1 cellular context compared by ENCODE assay signal in the genomic region with DNA sequence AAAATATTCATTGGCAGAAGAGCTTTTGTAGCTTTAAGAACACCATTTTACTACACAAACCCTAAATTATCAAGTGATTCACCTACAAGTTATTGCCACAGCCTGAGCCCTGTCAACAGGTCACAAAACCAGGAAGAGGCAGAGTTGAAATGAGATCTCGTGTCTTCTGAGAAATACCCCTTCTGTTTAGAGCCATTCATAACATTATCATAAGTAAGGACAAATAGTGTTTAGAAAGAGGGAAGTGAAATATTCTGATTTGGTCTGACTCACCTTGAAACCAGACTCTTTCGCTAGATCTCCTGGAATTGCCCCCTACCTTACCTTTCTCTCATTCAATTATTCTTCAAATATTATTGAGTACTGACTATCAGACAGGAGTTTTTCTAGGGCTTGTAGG.
TF ChIP-seq lines count a peak whose summit lies in the region.

No MANE protein-coding gene starts in this region.

TF ChIP-seq in HCT116, 20 proteins besides CTCF, POLR2A, EP300 and RAD21 (continued from another document):
- TF ChIP-seq YY1 (IDR thresholded peaks at IDR 0.05; ENCODE audit: extremely low read depth, insufficient replicate concordance, low read depth, low read length): no peak
- TF ChIP-seq ELF1 (IDR thresholded peaks at IDR 0.05; ENCODE audit: borderline replicate concordance, low read depth): no peak
- no peak for TF ChIP-seq ZNF274 (IDR thresholded peaks at IDR 0.05; ENCODE audit: low read depth, low read length)
